In the genomic region with DNA sequence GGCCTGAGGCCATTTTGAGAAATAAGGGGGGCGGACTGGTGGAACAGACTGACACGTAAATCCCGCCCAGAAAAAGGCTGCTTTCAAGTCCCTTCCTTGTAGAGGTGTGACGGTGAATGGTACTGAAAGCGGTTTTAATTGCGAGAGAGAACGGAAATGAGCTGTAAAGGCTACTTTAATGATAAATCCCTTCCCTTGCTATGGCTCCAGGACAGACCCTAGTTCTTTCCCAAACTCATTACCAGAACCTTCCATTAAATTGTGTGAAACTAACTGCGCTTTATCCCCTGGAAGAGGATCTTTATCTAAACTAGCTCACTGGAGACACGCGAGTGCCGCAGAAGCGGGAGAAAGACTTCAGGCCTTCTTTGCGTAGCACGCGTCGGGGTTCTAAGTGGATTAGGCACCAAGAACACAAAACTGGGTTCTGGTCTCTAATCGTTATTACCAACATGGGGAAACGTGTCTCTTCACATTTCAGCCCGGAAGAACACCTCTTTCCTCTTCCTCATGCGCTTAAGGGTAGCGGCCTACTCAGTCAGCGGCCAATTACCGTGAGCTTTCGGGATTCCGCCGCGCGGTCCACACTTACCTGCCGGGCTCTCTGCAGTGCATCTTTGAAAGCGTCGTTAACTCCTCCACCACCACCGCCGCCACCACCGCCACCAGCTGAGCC, we compare ENCODE assay signal across 8 cellular contexts. TPM values are rescaled to one million over a fixed set of nuclear protein-coding genes. Genes with fewer than 3 reads are reported as not detected.
DNase-seq lines count a peak whose midpoint lies in the region; ATAC-seq and TF ChIP-seq lines count a peak whose summit lies in the region.

No MANE protein-coding gene starts in this region.

- peak overlapping the region; percentile 100 for H3K4ac ChIP-seq in mesendoderm (ENCODE audit: low read depth, low read length)

- no peaks in the 10 kb centered on the region for H3K4me1 ChIP-seq in mesendoderm (ENCODE audit: control insufficient read depth, low read depth, low read length)

- TF ChIP-seq CTCF in C4-2B (conservative IDR thresholded peaks at IDR 0.05) = no peak

- peak overlapping the region; percentile 71 for H4K5ac ChIP-seq in mesendoderm (ENCODE audit: low read length)

- no peak overlapping the region for H2BK15ac ChIP-seq in mesendoderm (replicated peaks; ENCODE audit: low read depth)

- peak overlapping the region; percentile 46 for H3K18ac ChIP-seq in mesendoderm (ENCODE audit: low read length)

- H4K8ac ChIP-seq in mesendoderm (ENCODE audit: low read depth, low read length) = peak overlapping the region; percentile 43

- H3K56ac ChIP-seq in mesendoderm (ENCODE audit: low read length) = peak overlapping the region; percentile 100

- no peaks in the 10 kb centered on the region for H3K36me3 ChIP-seq in mesendoderm (ENCODE audit: control insufficient read depth, insufficient read depth, low read length)

- H3K79me2 ChIP-seq in mesendoderm (ENCODE audit: control insufficient read depth, insufficient read depth, low read length) = peaks cover 73% of the 10 kb centered on the region

- H3K4me3 ChIP-seq in mesendoderm (ENCODE audit: low read length) = peak overlapping the region; percentile 96

- no peaks in the 10 kb centered on the region for H3K79me1 ChIP-seq in mesendoderm (ENCODE audit: low read length)

- peak; percentile 88 for DNase-seq in NCI-H526 treated with DMSO at 0.1 percent for 48 hours (lab: John Stamatoyannopoulos, UW)
- peak; percentile 21 to 86 for DNase-seq in activated CD4-positive, alpha-beta T cell treated with anti-CD3 and anti-CD28 coated beads, Interleukin-2, amount 50 U/mL, for 24 hours (ENCODE audit: low read depth in 1 of 2, low spot score in 1 of 2)
- peak; percentile 77 for DNase-seq in effector CD4-positive, alpha-beta T cell
- peak; percentile 95 for DNase-seq in mesendoderm
- DNase-seq in stimulated activated CD8-positive, alpha-beta memory T cell treated with anti-CD3 and anti-CD28 coated beads, Interleukin-15, amount 100 ng/mL, for 1 hour (ENCODE audit: low read depth) = peak; percentile 54

- peak overlapping the region; percentile 2 for H3K4me2 ChIP-seq in mesendoderm (ENCODE audit: low read length)

- H3K27me3 ChIP-seq in mesendoderm (ENCODE audit: insufficient read depth, low read length, poor library complexity) = no peaks in the 10 kb centered on the region

- peak overlapping the region; percentile 8 for H2AK5ac ChIP-seq in mesendoderm (ENCODE audit: low read length)

- peak; percentile 77 for ATAC-seq in GM19395 (IDR thresholded peaks at IDR 0.05; ENCODE audit: unreplicated experiment)
- peak; percentile 63 for ATAC-seq in HG03520 (IDR thresholded peaks at IDR 0.05; ENCODE audit: unreplicated experiment)

- H3K27ac ChIP-seq in C4-2B (peak overlapping the region; percentile 98), mesendoderm (ENCODE audit: low read depth, low read length) (peak overlapping the region; percentile 80)

- no CpG with 5 or more reads among the region's 34 CpGs for WGBS in mesendoderm (ENCODE audit: extremely low coverage, insufficient coverage, low lambda C conversion rate)

- peak overlapping the region; percentile 96 for H3K23ac ChIP-seq in mesendoderm (ENCODE audit: low read length)

- peak overlapping the region; percentile 99 for H3K9ac ChIP-seq in mesendoderm (ENCODE audit: low read length)

- H2BK120ac ChIP-seq in mesendoderm (ENCODE audit: low read depth, low read length) = peak overlapping the region; percentile 29

- H2BK5ac ChIP-seq in mesendoderm (ENCODE audit: low read length) = peak overlapping the region; percentile 88

RNA-seq across cellular contexts. Expression of a gene that starts 0.4 kb away (rescaled TPM):
- polyA plus RNA-seq in mesendoderm (2013, experiment 1 of 2) = 264 TPM
- polyA plus RNA-seq in mesendoderm (2013, experiment 2 of 2) = 264 TPM

RNA-seq across cellular contexts. Expression of a gene that starts 26.3 kb away (rescaled TPM):
- polyA plus RNA-seq in mesendoderm (2013, experiment 1 of 2) = 10.3 TPM
- 10.8 TPM for polyA plus RNA-seq in mesendoderm (2013, experiment 2 of 2)

Comparison
In these comparisons a context has a peak if more than half of its experiments do, and no peak if none do; other contexts are left out.
1. Peak in every context shown above with its lines: DNase-seq, ATAC-seq, H3K4me3 ChIP-seq and H3K27ac ChIP-seq.